8 cellular contexts compared by ENCODE assay signal in genomic region chr4:63558709-63559108, GRCh38.
"Had no signal": no experiment of that assay in that cellular context is flagged by ENCODE, and none has a peak within 500 bp of the region (broad histone marks: within the 10 kb centered on the region; RNA-seq: fewer than 3 reads in every experiment).

No MANE protein-coding gene starts in this region.

- H3K4me3 ChIP-seq: GM12878 had no signal

- ATAC-seq: GM12878 had no signal

- DNase-seq: GDM1, GF-D8 had no signal

- FAIRE-seq: G401.6, GM12878, GM12891, GM12892, GM18507, GM19239 had no signal
